In the genomic region with DNA sequence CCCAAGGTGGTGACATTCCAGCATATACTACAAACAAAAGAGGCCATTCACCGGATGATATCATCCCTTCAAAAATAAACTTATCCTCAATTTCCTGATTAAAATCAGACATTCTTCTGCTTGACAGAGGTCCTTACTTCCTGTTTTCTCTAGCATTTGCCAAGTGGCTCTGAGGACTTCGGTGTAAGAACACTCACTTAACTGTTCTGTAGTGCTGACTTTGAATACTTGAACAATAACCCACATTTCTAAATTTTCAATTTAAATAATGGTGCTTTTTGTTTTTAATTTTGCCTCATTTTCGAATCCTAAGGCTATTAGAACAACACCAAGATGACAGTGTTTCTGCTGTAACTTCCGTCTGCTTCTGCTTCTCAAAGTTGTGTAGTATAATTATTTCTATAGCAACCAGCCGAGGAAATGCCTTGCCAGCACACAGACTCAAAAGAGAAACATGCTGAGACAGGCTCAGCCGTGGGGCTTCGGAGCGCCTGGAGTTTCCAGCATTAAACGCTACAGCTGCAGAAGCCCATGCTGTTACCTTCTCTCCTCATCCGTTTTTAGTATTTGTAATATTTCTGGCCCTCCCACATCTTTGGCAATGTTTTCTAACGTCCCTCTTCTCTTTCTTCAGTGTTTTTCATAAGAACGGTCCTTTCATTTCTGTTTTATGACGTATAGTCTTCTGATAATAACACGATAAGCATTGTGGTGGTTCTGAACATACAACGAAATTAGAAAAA, we compare ENCODE assay signal across 8 cellular contexts. TPM values are rescaled to one million over a fixed set of nuclear protein-coding genes. Genes with fewer than 3 reads are reported as not detected.
DNase-seq lines count a peak whose midpoint lies in the region; ATAC-seq, FAIRE-seq and TF ChIP-seq lines count a peak whose summit lies in the region.

No MANE protein-coding gene starts in this region.

- H4K20me1 ChIP-seq in BLaER1 (no peaks in the 10 kb centered on the region), fibroblast of lung (ENCODE audit: control insufficient read depth, extremely low read depth, insufficient read depth, low read length) (no peaks in the 10 kb centered on the region)

- H3K27ac ChIP-seq in BLaER1 (no peak overlapping the region), fibroblast of lung (ENCODE audit: insufficient read depth, low read length) (peak overlapping the region; percentile 94)

- peaks cover 29% of the 10 kb centered on the region for H3K4me1 Mint-ChIP-seq in activated T-helper 17 cell treated with anti-CD3 and anti-CD28 coated beads, Interleukin-2, amount 50 U/mL, for 72 hours
- H3K4me1 Mint-ChIP-seq in nephron = peaks cover 22% of the 10 kb centered on the region

- H3K36me3 ChIP-seq in BLaER1 (no peaks in the 10 kb centered on the region), fibroblast of lung (ENCODE audit: control insufficient read depth, insufficient read depth, low read length) (no peaks in the 10 kb centered on the region)

- TF ChIP-seq CTCF in fibroblast of lung (conservative IDR thresholded peaks at IDR 0.05 in 1 of 2, IDR thresholded peaks at IDR 0.05 in 1 of 2; ENCODE audit: low read depth in 1 of 2, low read length in 2 of 2) (no peak), nephron (IDR thresholded peaks at IDR 0.05; ENCODE audit: unreplicated experiment in 3 of 3) (no peak)

- H3K4me2 ChIP-seq in BLaER1 = peak overlapping the region; percentile 70
- peak overlapping the region; percentile 82 for H3K4me2 ChIP-seq in fibroblast of lung (ENCODE audit: extremely low read depth, insufficient read depth, low read length)

- H2AFZ ChIP-seq in fibroblast of lung (ENCODE audit: low read length) = peak overlapping the region; percentile 74

- no peaks in the 10 kb centered on the region for H3K9me3 Mint-ChIP-seq in activated T-helper 17 cell treated with anti-CD3 and anti-CD28 coated beads, Interleukin-2, amount 50 U/mL, for 72 hours
- no peaks in the 10 kb centered on the region for H3K9me3 Mint-ChIP-seq in nephron

- H3K27me3 Mint-ChIP-seq in activated T-helper 17 cell treated with anti-CD3 and anti-CD28 coated beads, Interleukin-2, amount 50 U/mL, for 72 hours = no peaks in the 10 kb centered on the region
- no peaks in the 10 kb centered on the region for H3K27me3 Mint-ChIP-seq in nephron (ENCODE audit: low read depth)

- H3K9ac ChIP-seq in BLaER1 (peak overlapping the region; percentile 61), fibroblast of lung (ENCODE audit: insufficient read depth, low read length) (peak overlapping the region; percentile 76)

- no peaks in the 10 kb centered on the region for H3K36me3 Mint-ChIP-seq in activated T-helper 17 cell treated with anti-CD3 and anti-CD28 coated beads, Interleukin-2, amount 50 U/mL, for 72 hours (ENCODE audit: low read depth)
- no peaks in the 10 kb centered on the region for H3K36me3 Mint-ChIP-seq in nephron (ENCODE audit: low read depth)

- peak overlapping the region; percentile 87 for H3K4me3 Mint-ChIP-seq in activated T-helper 17 cell treated with anti-CD3 and anti-CD28 coated beads, Interleukin-2, amount 50 U/mL, for 72 hours
- H3K4me3 Mint-ChIP-seq in nephron = peak overlapping the region; percentile 63 to 79 (median 75)

- H3K4me3 ChIP-seq in BLaER1 (peak overlapping the region; percentile 60), fibroblast of lung (replicated peaks in 1 of 4; ENCODE audit: control extremely low read depth in 1 of 4, insufficient read depth in 1 of 4, low read depth in 3 of 4, low read length in 4 of 4) (peak overlapping the region; percentile 52 to 82 (median 61))

- H3K79me2 ChIP-seq in fibroblast of lung (ENCODE audit: control insufficient read depth, insufficient read depth, low read length) = no peaks in the 10 kb centered on the region

- no peaks in the 10 kb centered on the region for H3K9me3 ChIP-seq in BLaER1
- no peaks in the 10 kb centered on the region for H3K9me3 ChIP-seq in fibroblast of lung (ENCODE audit: control insufficient read depth, insufficient read depth, low read depth, low read length)

- ATAC-seq in GM19395 (IDR thresholded peaks at IDR 0.05; ENCODE audit: unreplicated experiment) (peak; percentile 94), HG03520 (IDR thresholded peaks at IDR 0.05; ENCODE audit: unreplicated experiment) (peak; percentile 93)
- peak; percentile 89 for ATAC-seq in activated T-helper 17 cell treated with anti-CD3 and anti-CD28 coated beads, Interleukin-2, amount 50 U/mL, for 72 hours (replicated peaks)
- ATAC-seq in stimulated activated naive CD8-positive, alpha-beta T cell treated with anti-CD3 and anti-CD28 coated beads, Interleukin-15, Interleukin-2, amounts not matched to agents 100 U/mL and 50 U/mL, for 24 hours = peak; percentile 92

- FAIRE-seq in RCC 7860 (lab: Jason Lieb, UNC) = peak; percentile 81

- peaks cover 10% of the 10 kb centered on the region; the same call in 1 of the 2 replicates for H3K4me1 ChIP-seq in BLaER1
- H3K4me1 ChIP-seq in fibroblast of lung (ENCODE audit: control insufficient read depth, extremely low read depth, insufficient read depth, low read length) = peaks cover 3% of the 10 kb centered on the region

- DNase-seq in RCC 7860 (ENCODE audit: low spot score) = peak; percentile 90
- DNase-seq in fibroblast of lung (ENCODE audit: low read depth in 2 of 2) = peak; percentile 85 to 86
- peak; percentile 62 for DNase-seq in stimulated activated naive CD8-positive, alpha-beta T cell treated with anti-CD3 and anti-CD28 coated beads, Interleukin-15, Interleukin-2, amounts not matched to agents 100 U/mL and 50 U/mL, for 24 hours

- H3K27me3 ChIP-seq in BLaER1 (no peaks in the 10 kb centered on the region), fibroblast of lung (ENCODE audit: control insufficient read depth, insufficient read depth, low read length) (no peaks in the 10 kb centered on the region)

- peak overlapping the region; percentile 96 for H3K27ac Mint-ChIP-seq in activated T-helper 17 cell treated with anti-CD3 and anti-CD28 coated beads, Interleukin-2, amount 50 U/mL, for 72 hours
- H3K27ac Mint-ChIP-seq in nephron = peak overlapping the region; percentile 84 to 93 (median 91)

RNA-seq across cellular contexts. Expression of a gene that starts 19.5 kb away (rescaled TPM):
- total RNA-seq in activated T-helper 17 cell treated with anti-CD3 and anti-CD28 coated beads, Interleukin-2, amount 50 U/mL, for 72 hours = 10 to 100 TPM; 50.3 to 57.1 TPM
- total RNA-seq in fibroblast of lung = 578 and 966 TPM in 2 replicates
- 817 and 860 TPM in 2 replicates for polyA plus RNA-seq in fibroblast of lung
- polyA plus RNA-seq in fibroblast of lung (2012) = 500 and 603 TPM in 2 replicates
- polyA minus RNA-seq in fibroblast of lung (ENCODE audit: low replicate concordance) = 42.9 and 82.4 TPM in 2 replicates
